Comparison of ENCODE assay signal across 12 cellular contexts in genomic region chr17:55825213-55825612, GRCh38.
DNase-seq lines count a peak whose midpoint lies in the region; ATAC-seq and TF ChIP-seq lines count a peak whose summit lies in the region.
"Had no signal": no experiment of that assay in that cellular context is flagged by ENCODE, and none has a peak within 500 bp of the region (broad histone marks: within the 10 kb centered on the region; RNA-seq: fewer than 3 reads in every experiment).

No MANE protein-coding gene starts in this region.

- H3K4me1 Mint-ChIP-seq in CD14-positive monocyte: no peaks in the 10 kb centered on the region
- H3K4me1 Mint-ChIP-seq: activated naive CD8-positive, alpha-beta T cell treated with anti-CD3 and anti-CD28 coated beads, Interleukin-2, amount 10 ng/mL, durations not matched to agents 7 days and 5 days had no signal

- peaks cover 0 to 4% (median 0%) of the 10 kb centered on the region in 7 donors for H3K9me3 Mint-ChIP-seq in CD14-positive monocyte
- H3K9me3 Mint-ChIP-seq: activated naive CD8-positive, alpha-beta T cell treated with anti-CD3 and anti-CD28 coated beads, Interleukin-2, amount 10 ng/mL, durations not matched to agents 7 days and 5 days had no signal

- H3K36me3 Mint-ChIP-seq in CD14-positive monocyte: no peaks in the 10 kb centered on the region
- H3K36me3 Mint-ChIP-seq: activated naive CD8-positive, alpha-beta T cell treated with anti-CD3 and anti-CD28 coated beads, Interleukin-2, amount 10 ng/mL, durations not matched to agents 7 days and 5 days had no signal

- no peak for ATAC-seq in GM21576 (IDR thresholded peaks at IDR 0.05; ENCODE audit: unreplicated experiment)

- TF ChIP-seq CTCF in AG09309 (IDR thresholded peaks at IDR 0.05; ENCODE audit: control insufficient read depth, insufficient read depth, low read depth, low read length, missing control alignments) (peak; percentile 6), GM12874 (IDR thresholded peaks at IDR 0.05; ENCODE audit: insufficient read depth, low read depth, low read length) (peak; percentile 9; the same call in 1 of the 2 replicates), fibroblast of pulmonary artery (IDR thresholded peaks at IDR 0.05; ENCODE audit: low read length, missing control alignments) (peak; percentile 12), CD14-positive monocyte (IDR thresholded peaks at IDR 0.05) (no peak)

- H3K4me3 ChIP-seq in AG09309 (ENCODE audit: control insufficient read depth, low read depth, low read length): no peak overlapping the region
- H3K4me3 ChIP-seq in fibroblast of pulmonary artery (replicated peaks; ENCODE audit: low read depth, low read length): no peak overlapping the region

- H3K27ac Mint-ChIP-seq in CD14-positive monocyte: no peak overlapping the region
- H3K27ac Mint-ChIP-seq: activated naive CD8-positive, alpha-beta T cell treated with anti-CD3 and anti-CD28 coated beads, Interleukin-2, amount 10 ng/mL, durations not matched to agents 7 days and 5 days had no signal

- H3K27me3 Mint-ChIP-seq in CD14-positive monocyte (ENCODE audit: low read depth in 3 of 3): no peaks in the 10 kb centered on the region

- intact Hi-C loops in CD14-positive monocyte (cut with micrococcal nuclease): no loop called here

- DNase-seq in AG09309 (ENCODE audit: low read depth) (no peak), NCI-H774 (lab: John Stamatoyannopoulos, UW) (peak; percentile 32), fibroblast of pulmonary artery (ENCODE audit: low read depth) (no peak), CD14-positive monocyte (ENCODE audit: low spot score) (no peak), SIG-M5 treated with dmso at 0.1 percent for 504 hours (lab: John Stamatoyannopoulos, UW; ENCODE audit: unreplicated experiment) (no peak)
- no peak for DNase-seq in stimulated activated CD4-positive, alpha-beta T cell treated with anti-CD3 and anti-CD28 coated beads, Interleukin-2, amount 100 ng/mL, for 24 hours
- DNase-seq: activated CD4-positive, CD25-positive, alpha-beta regulatory T cell; activated naive CD8-positive, alpha-beta T cell treated with anti-CD3 and anti-CD28 coated beads, Interleukin-2, amount 10 ng/mL, durations not matched to agents 7 days and 5 days; NCI-H2081 treated with DMSO at 0.1 percent for 48 hours; stimulated activated CD4-positive, alpha-beta T cell treated with anti-CD3 and anti-CD28 coated beads, Interleukin-4, amount 100 ng/mL, for 1 hour had no signal

- no peak overlapping the region for H3K4me3 Mint-ChIP-seq in CD14-positive monocyte
- H3K4me3 Mint-ChIP-seq: activated naive CD8-positive, alpha-beta T cell treated with anti-CD3 and anti-CD28 coated beads, Interleukin-2, amount 10 ng/mL, durations not matched to agents 7 days and 5 days had no signal
